14 cellular contexts compared by ENCODE assay signal in the genomic region with DNA sequence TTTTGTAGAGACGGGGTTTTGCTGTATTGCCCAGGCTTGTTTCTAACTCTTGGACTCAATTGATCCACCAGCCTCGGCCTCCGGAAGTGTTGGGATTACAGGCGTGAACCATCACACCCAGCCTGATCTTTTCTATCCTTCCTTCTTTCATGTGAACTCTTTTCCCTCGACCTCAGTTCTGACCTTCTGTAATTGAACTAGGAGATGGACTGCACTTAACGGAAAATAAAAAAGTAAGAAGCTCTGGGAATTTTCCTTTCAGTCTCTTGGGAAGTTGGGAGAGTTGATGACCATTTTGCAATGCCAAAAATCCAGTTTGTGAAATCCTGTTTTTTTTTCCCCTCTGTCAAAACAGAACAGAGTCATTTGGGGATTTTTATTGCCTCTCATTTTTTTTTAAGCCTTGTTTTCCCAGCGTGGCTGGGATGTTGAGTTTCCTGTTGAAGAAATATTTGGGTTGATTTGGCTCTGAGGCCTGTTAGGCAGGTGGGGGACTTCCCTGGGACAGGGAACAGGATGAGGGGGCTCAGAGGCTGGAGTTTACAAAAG. TPM values are rescaled to one million over a fixed set of nuclear protein-coding genes. Genes with fewer than 3 reads are reported as not detected.
DNase-seq lines count a peak whose midpoint lies in the region; ATAC-seq and TF ChIP-seq lines count a peak whose summit lies in the region.
"Had no signal": no experiment of that assay in that cellular context is flagged by ENCODE, and none has a peak within 500 bp of the region (broad histone marks: within the 10 kb centered on the region; RNA-seq: fewer than 3 reads in every experiment).

No MANE protein-coding gene starts in this region.

- peaks cover 28 to 56% of the 10 kb centered on the region in 2 donors for H3K4me1 ChIP-seq in thoracic aorta (ENCODE audit: control insufficient read depth in 1 of 2, low read depth in 2 of 2)

- H3K4me3 Mint-ChIP-seq in nephron: peak overlapping the region in 1 of 3 experiments; percentile 5
- H3K4me3 Mint-ChIP-seq: CD14-positive monocyte had no signal

- DNase-seq in RWPE1 (ENCODE audit: low spot score) (no peak), fibroblast of peridontal ligament (ENCODE audit: extremely low read depth) (peak; percentile 82), thoracic aorta (ENCODE audit: low spot score) (no peak), mesenteric fat pad (ENCODE audit: low spot score) (no peak), HuH-7 (ENCODE audit: low spot score) (no peak), dedifferentiated amniotic fluid mesenchymal stem cell (ENCODE audit: extremely low spot score) (no peak), NOMO-1 (lab: John Stamatoyannopoulos, UW; ENCODE audit: unreplicated experiment in 2 of 2) (no peak)
- DNase-seq: anterior cingulate cortex, NCI-H2081 treated with DMSO at 0.1 percent for 48 hours had no signal

- no peaks in the 10 kb centered on the region for H3K9me3 ChIP-seq in thoracic aorta

- peaks cover 12% of the 10 kb centered on the region for H3K9me3 Mint-ChIP-seq in nephron

- H3K36me3 ChIP-seq in thoracic aorta: no peaks in the 10 kb centered on the region

- POLR2A ChIA-PET in RWPE1 (lab: Yijun Ruan, JAX; ENCODE audit: low non-redundant PET): no interaction called here

- H3K27me3 ChIP-seq in thoracic aorta (replicated peaks; ENCODE audit: insufficient read depth): no peaks in the 10 kb centered on the region

- CTCF ChIA-PET in RWPE1 (lab: Yijun Ruan, JAX): no interaction called here

- peaks cover 16% of the 10 kb centered on the region for H3K36me3 Mint-ChIP-seq in nephron (ENCODE audit: low read depth)

- no peak overlapping the region for H3K4me3 ChIP-seq in thoracic aorta

- H3K27ac ChIP-seq in RWPE1: peak overlapping the region; percentile 49
- H3K27ac ChIP-seq in thoracic aorta: peak overlapping the region; percentile 78 to 83
- H3K27ac ChIP-seq: KMS-11 had no signal

- peak overlapping the region; percentile 23 to 72 (median 66) for H3K27ac Mint-ChIP-seq in nephron

- ATAC-seq in thoracic aorta (ENCODE audit: insufficient number of reproducible peaks, low FRiP score, low read depth): no peak
- ATAC-seq: left lobe of liver had no signal

- peaks cover 6% of the 10 kb centered on the region for H3K27me3 Mint-ChIP-seq in nephron (ENCODE audit: low read depth)

- H3K4me1 Mint-ChIP-seq in nephron: peaks cover 14% of the 10 kb centered on the region

- no peak for TF ChIP-seq CTCF in RWPE1 (conservative IDR thresholded peaks at IDR 0.05; ENCODE audit: low read depth)
- no peak for TF ChIP-seq CTCF in nephron (IDR thresholded peaks at IDR 0.05; ENCODE audit: unreplicated experiment in 3 of 3)
- TF ChIP-seq CTCF in thoracic aorta (IDR thresholded peaks at IDR 0.05): no peak

RNA-seq across cellular contexts. Expression of a gene that starts 26.9 kb away (rescaled TPM):
- 100 to 1,000 TPM; 209 to 606 TPM for total RNA-seq in thoracic aorta
- total RNA-seq in mesenteric fat pad: 490 TPM

RNA-seq across cellular contexts. Expression of a gene that starts 35.7 kb away (rescaled TPM):
- not detected for total RNA-seq in thoracic aorta
- total RNA-seq in mesenteric fat pad: 3.2 TPM
- total RNA-seq: RPMI7951 had no signal

RNA-seq across cellular contexts. Expression of a gene that starts 44.5 kb away (rescaled TPM):
- 10 to 100 TPM; 68.4 to 77.3 TPM for total RNA-seq in thoracic aorta
- total RNA-seq in mesenteric fat pad: 42.1 TPM
